29 cellular contexts compared by ENCODE assay signal in the genomic region with DNA sequence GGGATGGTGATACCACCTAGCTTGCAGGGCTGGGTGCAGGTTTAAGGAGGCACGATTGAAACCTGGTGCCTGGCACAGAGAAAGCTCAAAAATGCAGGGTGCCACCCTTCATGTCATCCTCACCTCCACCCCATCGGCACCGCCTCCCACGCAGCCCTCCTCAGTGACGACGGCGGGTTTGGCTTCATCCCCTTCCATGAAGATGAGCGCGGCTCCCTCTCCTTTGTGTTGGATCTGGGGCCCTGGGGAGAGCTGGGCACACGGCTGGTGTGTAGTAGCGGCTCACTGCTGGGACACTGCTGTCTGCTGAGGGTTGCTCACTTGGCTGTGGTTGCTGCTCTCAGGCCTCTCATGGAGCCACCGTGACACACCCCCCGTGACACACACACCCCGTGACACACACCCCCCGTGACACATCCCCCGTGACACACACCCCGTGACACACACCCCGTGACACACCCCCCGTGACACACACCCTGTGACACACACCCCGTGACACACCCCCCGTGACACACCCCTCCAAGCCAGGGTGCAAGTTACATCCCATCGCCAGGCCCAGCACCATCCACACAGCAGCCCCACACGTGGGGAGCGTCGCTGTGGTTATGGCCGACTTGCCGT. TPM values are rescaled to one million over a fixed set of nuclear protein-coding genes. Genes with fewer than 3 reads are reported as not detected.
"Had no signal": no experiment of that assay in that cellular context is flagged by ENCODE, and none has a peak within 500 bp of the region (broad histone marks: within the 10 kb centered on the region; RNA-seq: fewer than 3 reads in every experiment).

No MANE protein-coding gene starts in this region.

- H3K27me3 Mint-ChIP-seq: activated CD4-positive, alpha-beta T cell treated with anti-CD3 and anti-CD28 coated beads, Interleukin-2, amount 10 ng/mL, durations not matched to agents 7 days and 5 days; T-helper 17 cell had no signal

- H3K27ac Mint-ChIP-seq: activated CD4-positive, alpha-beta T cell treated with anti-CD3 and anti-CD28 coated beads, Interleukin-2, amount 10 ng/mL, durations not matched to agents 7 days and 5 days; activated CD8-positive, alpha-beta T cell treated with anti-CD3 and anti-CD28 coated beads, Interleukin-2, amount 10 ng/mL, durations not matched to agents 7 days and 5 days; activated naive CD4-positive, alpha-beta T cell treated with anti-CD3 and anti-CD28 coated beads, Interleukin-2, amount 50 U/mL, for 24 hours; activated T-helper 1 cell treated with anti-CD3 and anti-CD28 coated beads, Interleukin-12 subunit alpha, Interleukin-12 subunit beta, Interleukin-2, Interleukin-4 antibody, amounts not matched to agents 30 ng/mL and 10 ng/mL and 1 ng/mL, durations not matched to agents 14 hours and 24 hours and 36 hours; dendritic cell treated with granulocyte-macrophage colony-stimulating factor and Interleukin-4, amounts not matched to agents 40 ng/mL and 50 ng/mL, for 4 days; naive B cell; progenitor cell of endocrine pancreas; stimulated activated effector memory CD8-positive, alpha-beta T cell treated with anti-CD3 and anti-CD28 coated beads, Interleukin-12 subunit alpha, Interleukin-12 subunit beta, amount 100 ng/mL, for 72 hours; T-helper 17 cell; type B pancreatic cell had no signal

- H3K4me3 Mint-ChIP-seq: activated CD4-positive, alpha-beta T cell treated with anti-CD3 and anti-CD28 coated beads, Interleukin-2, amount 10 ng/mL, durations not matched to agents 7 days and 5 days; activated CD8-positive, alpha-beta T cell treated with anti-CD3 and anti-CD28 coated beads, Interleukin-2, amount 10 ng/mL, durations not matched to agents 7 days and 5 days; activated naive CD4-positive, alpha-beta T cell treated with anti-CD3 and anti-CD28 coated beads, Interleukin-2, amount 50 U/mL, for 24 hours; activated T-helper 1 cell treated with anti-CD3 and anti-CD28 coated beads, Interleukin-12 subunit alpha, Interleukin-12 subunit beta, Interleukin-2, Interleukin-4 antibody, amounts not matched to agents 30 ng/mL and 10 ng/mL and 1 ng/mL, durations not matched to agents 14 hours and 24 hours and 36 hours; dendritic cell treated with granulocyte-macrophage colony-stimulating factor and Interleukin-4, amounts not matched to agents 40 ng/mL and 50 ng/mL, for 4 days; naive B cell; stimulated activated effector memory CD8-positive, alpha-beta T cell treated with anti-CD3 and anti-CD28 coated beads, Interleukin-12 subunit alpha, Interleukin-12 subunit beta, amount 100 ng/mL, for 72 hours; T-helper 17 cell; type B pancreatic cell had no signal

- H3K4me1 Mint-ChIP-seq: activated CD4-positive, alpha-beta T cell treated with anti-CD3 and anti-CD28 coated beads, Interleukin-2, amount 10 ng/mL, durations not matched to agents 7 days and 5 days; activated naive CD4-positive, alpha-beta T cell treated with anti-CD3 and anti-CD28 coated beads, Interleukin-2, amount 50 U/mL, for 24 hours; naive B cell; stimulated activated effector memory CD8-positive, alpha-beta T cell treated with anti-CD3 and anti-CD28 coated beads, Interleukin-12 subunit alpha, Interleukin-12 subunit beta, amount 100 ng/mL, for 72 hours; T-helper 17 cell had no signal

- H3K36me3 ChIP-seq: cardiac muscle cell, esophagus muscularis mucosa, heart right ventricle, lower lobe of right lung had no signal

- H3K36me3 Mint-ChIP-seq: naive B cell; stimulated activated effector memory CD8-positive, alpha-beta T cell treated with anti-CD3 and anti-CD28 coated beads, Interleukin-12 subunit alpha, Interleukin-12 subunit beta, amount 100 ng/mL, for 72 hours; type B pancreatic cell had no signal

- ATAC-seq: activated CD8-positive, alpha-beta T cell treated with anti-CD3 and anti-CD28 coated beads, Interleukin-2, amount 10 ng/mL, durations not matched to agents 7 days and 5 days; body of pancreas; heart right ventricle; left lobe of liver; lower lobe of right lung; mucosa of descending colon; stimulated activated effector memory CD8-positive, alpha-beta T cell treated with anti-CD3 and anti-CD28 coated beads, Interleukin-12 subunit alpha, Interleukin-12 subunit beta, amount 100 ng/mL, for 72 hours; T-helper 17 cell had no signal

- H3K27me3 ChIP-seq: body of pancreas, cardiac muscle cell, testis had no signal

- H3K27ac ChIP-seq: body of pancreas, cardiac muscle cell, esophagus muscularis mucosa, heart right ventricle, lower lobe of right lung, SK-N-MC, testis had no signal

- H3K9me3 ChIP-seq: body of pancreas, esophagus muscularis mucosa, heart right ventricle, lower lobe of right lung, mucosa of descending colon, testis had no signal

- H3K4me3 ChIP-seq: body of pancreas, cardiac muscle cell, esophagus muscularis mucosa, heart right ventricle, lower lobe of right lung, mucosa of descending colon, SK-N-MC, testis had no signal

- H3K4me1 ChIP-seq: body of pancreas, testis had no signal

- H3K9me3 Mint-ChIP-seq: activated CD4-positive, alpha-beta T cell treated with anti-CD3 and anti-CD28 coated beads, Interleukin-2, amount 10 ng/mL, durations not matched to agents 7 days and 5 days; activated naive CD4-positive, alpha-beta T cell treated with anti-CD3 and anti-CD28 coated beads, Interleukin-2, amount 50 U/mL, for 24 hours; activated T-helper 1 cell treated with anti-CD3 and anti-CD28 coated beads, Interleukin-12 subunit alpha, Interleukin-12 subunit beta, Interleukin-2, Interleukin-4 antibody, amounts not matched to agents 30 ng/mL and 10 ng/mL and 1 ng/mL, durations not matched to agents 14 hours and 24 hours and 36 hours; dendritic cell treated with granulocyte-macrophage colony-stimulating factor and Interleukin-4, amounts not matched to agents 40 ng/mL and 50 ng/mL, for 4 days had no signal

- DNase-seq: activated CD4-positive, alpha-beta T cell treated with anti-CD3 and anti-CD28 coated beads, Interleukin-2, amount 10 ng/mL, durations not matched to agents 7 days and 5 days; activated CD4-positive, CD25-positive, alpha-beta regulatory T cell; activated CD8-positive, alpha-beta T cell treated with anti-CD3 and anti-CD28 coated beads, Interleukin-2, amount 10 ng/mL, durations not matched to agents 7 days and 5 days; activated gamma-delta T cell treated with Interleukin-2 at 50 U/mL for 16 hours; anterior cingulate cortex; body of pancreas; effector CD8-positive, alpha-beta T cell; heart right ventricle; lower lobe of right lung; mesendoderm; mucosa of descending colon; naive B cell; retina; stimulated activated CD4-positive, alpha-beta T cell treated with anti-CD3 and anti-CD28 coated beads, Interleukin-2, amount 100 ng/mL, for 24 hours; SW 1271; T-helper 17 cell; testis had no signal

RNA-seq across cellular contexts. Expression of a gene that starts 42.9 kb away (rescaled TPM):
- total RNA-seq: activated CD4-positive, alpha-beta T cell treated with anti-CD3 and anti-CD28 coated beads, Interleukin-2, amount 10 ng/mL, durations not matched to agents 7 days and 5 days; activated CD8-positive, alpha-beta T cell treated with anti-CD3 and anti-CD28 coated beads, Interleukin-2, amount 10 ng/mL, durations not matched to agents 7 days and 5 days; activated T-helper 1 cell treated with anti-CD3 and anti-CD28 coated beads, Interleukin-12 subunit alpha, Interleukin-12 subunit beta, Interleukin-2, Interleukin-4 antibody, amounts not matched to agents 30 ng/mL and 10 ng/mL and 1 ng/mL, durations not matched to agents 14 hours and 24 hours and 36 hours; left lobe of liver; osteoblast; T-helper 17 cell had no signal
- polyA plus RNA-seq: cardiac muscle cell, neural cell had no signal
